In the genomic region with DNA sequence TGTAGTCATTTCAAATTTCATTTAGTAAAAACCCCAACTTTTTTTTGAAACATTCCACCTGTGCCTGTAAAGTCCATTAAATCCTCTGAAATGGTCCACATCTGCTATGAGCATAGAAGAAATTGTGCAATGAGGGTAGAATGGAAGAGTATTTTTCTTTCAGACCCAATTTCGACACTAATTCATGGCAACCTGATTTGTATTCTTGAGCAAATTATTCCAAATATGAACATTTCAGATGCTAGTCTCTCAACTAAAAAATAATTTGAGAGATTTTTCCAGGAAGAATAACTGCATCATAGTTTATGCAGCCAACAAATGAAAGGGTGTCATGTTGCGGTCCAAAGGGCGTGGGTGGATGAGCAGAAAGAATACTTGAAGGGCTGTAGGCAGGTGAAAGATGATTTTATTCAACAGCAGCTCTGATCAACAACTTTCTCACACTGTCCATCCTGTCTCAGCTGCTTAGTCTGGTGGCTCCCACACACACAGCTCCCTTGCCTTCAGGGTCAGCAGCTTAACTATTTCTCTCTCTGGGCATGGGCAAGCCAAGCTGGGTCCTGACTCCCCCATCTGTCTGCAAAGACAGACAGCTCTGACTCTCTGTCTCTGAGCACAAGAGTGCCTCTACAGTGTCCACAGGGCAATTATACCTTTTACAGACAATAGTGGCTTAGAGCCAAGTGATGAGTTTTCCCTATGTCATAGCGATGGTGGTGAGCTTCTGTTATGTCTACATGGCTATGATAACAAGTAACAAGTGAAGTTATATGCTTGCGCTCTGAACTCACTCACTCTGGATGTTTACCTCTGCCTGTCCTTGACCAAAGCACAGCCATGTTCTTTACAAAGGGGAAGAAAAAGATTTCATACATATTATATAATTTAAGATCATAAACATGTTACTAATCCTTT, we compare ENCODE assay signal across 13 cellular contexts. TPM values are rescaled to one million over a fixed set of nuclear protein-coding genes. Genes with fewer than 3 reads are reported as not detected.
DNase-seq lines count a peak whose midpoint lies in the region; ATAC-seq and TF ChIP-seq lines count a peak whose summit lies in the region.
"Had no signal": no experiment of that assay in that cellular context is flagged by ENCODE, and none has a peak within 500 bp of the region (broad histone marks: within the 10 kb centered on the region; RNA-seq: fewer than 3 reads in every experiment).

No MANE protein-coding gene starts in this region.

- no peak overlapping the region for H3K4me3 Mint-ChIP-seq in nephron
- H3K4me3 Mint-ChIP-seq: activated B cell treated with CpG ODN at 0.5 μM for 24 hours; CD4-positive, alpha-beta T cell; central memory CD8-positive, alpha-beta T cell; memory B cell had no signal

- peaks cover 19% of the 10 kb centered on the region for H3K4me1 Mint-ChIP-seq in nephron
- H3K4me1 Mint-ChIP-seq: activated B cell treated with CpG ODN at 0.5 μM for 24 hours; central memory CD8-positive, alpha-beta T cell; memory B cell had no signal

- peak overlapping the region in 2 of 3 experiments; percentile 24 to 62 for H3K27ac Mint-ChIP-seq in nephron
- H3K27ac Mint-ChIP-seq: activated B cell treated with CpG ODN at 0.5 μM for 24 hours; CD4-positive, alpha-beta T cell; memory B cell had no signal

- TF ChIP-seq CTCF in AG10803 (conservative IDR thresholded peaks at IDR 0.05; ENCODE audit: low read length) (peak; percentile 9; the same call in 1 of the 2 replicates), epithelial cell of esophagus (IDR thresholded peaks at IDR 0.05; ENCODE audit: insufficient read depth, low read depth, low read length, missing control alignments) (no peak), nephron (IDR thresholded peaks at IDR 0.05; ENCODE audit: unreplicated experiment in 3 of 3) (no peak)

- H3K4me3 ChIP-seq in AG10803 (ENCODE audit: low read length), result no peak overlapping the region
- no peak overlapping the region for H3K4me3 ChIP-seq in epithelial cell of esophagus (ENCODE audit: low read length)

- H3K36me3 Mint-ChIP-seq in nephron (ENCODE audit: low read depth), result no peaks in the 10 kb centered on the region
- H3K36me3 Mint-ChIP-seq: memory B cell had no signal

- DNase-seq in AG10803 (ENCODE audit: low read depth) (peak; percentile 97), M059J (ENCODE audit: low read depth) (peak; percentile 14), epithelial cell of esophagus (ENCODE audit: low read depth) (peak; percentile 54)
- no peak for DNase-seq in activated CD4-positive, alpha-beta T cell treated with anti-CD3 and anti-CD28 coated beads for 1 hour
- DNase-seq: activated B cell treated with CpG ODN at 0.5 μM for 24 hours; CD4-positive, alpha-beta T cell; NCI-H187 had no signal

- peaks cover 4% of the 10 kb centered on the region for H3K27me3 Mint-ChIP-seq in nephron (ENCODE audit: low read depth)

- no peaks in the 10 kb centered on the region for H3K9me3 Mint-ChIP-seq in nephron
- H3K9me3 Mint-ChIP-seq: CD4-positive, alpha-beta T cell; central memory CD8-positive, alpha-beta T cell; memory B cell had no signal

- ATAC-seq in GM19397 (IDR thresholded peaks at IDR 0.05; ENCODE audit: unreplicated experiment) (no peak), HG03196 (IDR thresholded peaks at IDR 0.05; ENCODE audit: unreplicated experiment) (no peak), GM19351 (IDR thresholded peaks at IDR 0.05; ENCODE audit: unreplicated experiment) (no peak)

RNA-seq across cellular contexts. Expression of gene STEAP2, which starts 11.5 kb away (rescaled TPM):
- 3.8 and 6.2 TPM in 2 replicates for total RNA-seq in M059J (2014; rRNA removed; shearing (Covaris generic))
- total RNA-seq: activated B cell treated with CpG ODN at 0.5 μM for 24 hours; CD4-positive, alpha-beta T cell had no signal

RNA-seq across cellular contexts. Expression of gene CFAP69, which starts 21.9 kb away (rescaled TPM):
- total RNA-seq in M059J (2014; rRNA removed; shearing (Covaris generic)), result 1.6 and 3.2 TPM in 2 replicates
- total RNA-seq: CD4-positive, alpha-beta T cell had no signal
